Comparison of ENCODE assay signal across 21 cellular contexts in genomic region chr5:44294492-44294891, GRCh38.
A peak's percentile ranks its signal among the peaks of the same experiment; 100 is the strongest.
DNase-seq lines count a peak whose midpoint lies in the region; ATAC-seq and TF ChIP-seq lines count a peak whose summit lies in the region.
"Had no signal": no experiment of that assay in that cellular context is flagged by ENCODE, and none has a peak within 500 bp of the region (broad histone marks: within the 10 kb centered on the region; RNA-seq: fewer than 3 reads in every experiment).

No MANE protein-coding gene starts in this region.

- DNase-seq in AG20443 (ENCODE audit: low spot score) (peak; percentile 13), SJCRH30 (peak; percentile 22 to 39), left cardiac atrium (peak; percentile 56), sigmoid colon (peak; percentile 67), NCI-H146 treated with DMSO at 0.1 percent for 48 hours (lab: John Stamatoyannopoulos, UW; ENCODE audit: unreplicated experiment) (no peak), DMS53 (lab: John Stamatoyannopoulos, UW) (no peak), spleen (no peak), NCI-H345 treated with DMSO at 0.1 percent for 48 hours (lab: John Stamatoyannopoulos, UW; ENCODE audit: unreplicated experiment) (no peak)
- DNase-seq: activated CD4-positive, alpha-beta T cell treated with anti-CD3 and anti-CD28 coated beads, Interleukin-2, amount 10 ng/mL, durations not matched to agents 7 days and 5 days; activated naive CD4-positive, alpha-beta T cell treated with anti-CD3 and anti-CD28 coated beads, Interleukin-2, amount 50 U/mL, for 16 hours; effector CD8-positive, alpha-beta T cell; NCI-H1417; NCI-H524 treated with DMSO at 0.1 percent for 48 hours; stimulated activated CD4-positive, alpha-beta T cell treated with anti-CD3 and anti-CD28 coated beads, Interleukin-2, amount 100 ng/mL, for 24 hours; transverse colon; WERI-Rb-1 had no signal

- H3K9me3 ChIP-seq in SJCRH30 (replicated peaks), result peaks cover 5% of the 10 kb centered on the region
- H3K9me3 ChIP-seq in sigmoid colon, result no peaks in the 10 kb centered on the region
- H3K9me3 ChIP-seq in spleen, result peaks cover 0 to 18% (median 11%) of the 10 kb centered on the region in 8 donors

- ATAC-seq in left cardiac atrium, result no peak
- ATAC-seq: gastroesophageal sphincter; SK-N-SH treated with all-trans-retinoic acid at 6 μM for 48 hours; stimulated activated memory B cell treated with anti-CD40 and anti-IgM and Interleukin-4, amounts not matched to agents 10 μg/mL and 1 μg/mL and 100 μg/mL, for 72 hours had no signal

- no peak overlapping the region for H3K4me3 ChIP-seq in SJCRH30
- no peak overlapping the region for H3K4me3 ChIP-seq in sigmoid colon
- H3K4me3 ChIP-seq in spleen, result no peak overlapping the region
- H3K4me3 ChIP-seq: gastroesophageal sphincter, skin epidermis, transverse colon had no signal

- H3K27me3 ChIP-seq in SJCRH30, result no peaks in the 10 kb centered on the region
- no peaks in the 10 kb centered on the region for H3K27me3 ChIP-seq in sigmoid colon
- no peaks in the 10 kb centered on the region for H3K27me3 ChIP-seq in spleen (replicated peaks in 1 of 7)
- H3K27me3 ChIP-seq: gastroesophageal sphincter, transverse colon had no signal

- H3K4me1 ChIP-seq in SJCRH30, result no peaks in the 10 kb centered on the region
- H3K4me1 ChIP-seq in sigmoid colon, result no peaks in the 10 kb centered on the region
- H3K4me1 ChIP-seq in spleen, result no peaks in the 10 kb centered on the region
- H3K4me1 ChIP-seq: gastroesophageal sphincter, transverse colon had no signal

- H3K27ac ChIP-seq in SJCRH30, result no peak overlapping the region
- H3K27ac ChIP-seq in sigmoid colon, result no peak overlapping the region
- no peak overlapping the region for H3K27ac ChIP-seq in spleen
- H3K27ac ChIP-seq: C4-2B, gastroesophageal sphincter, skin epidermis, transverse colon, WERI-Rb-1 had no signal

- intact Hi-C loops in left cardiac atrium (cut with DNase I) (no loop called here), sigmoid colon (cut with DNase I) (no loop called here), spleen (cut with DNase I; ENCODE audit: low total_unique reads) (no loop called here)

- no peak for TF ChIP-seq EP300 in sigmoid colon (IDR thresholded peaks at IDR 0.05)

- H3K36me3 ChIP-seq in SJCRH30, result no peaks in the 10 kb centered on the region
- H3K36me3 ChIP-seq in sigmoid colon, result no peaks in the 10 kb centered on the region
- no peaks in the 10 kb centered on the region for H3K36me3 ChIP-seq in spleen
- H3K36me3 ChIP-seq: gastroesophageal sphincter, transverse colon, WERI-Rb-1 had no signal

- TF ChIP-seq CTCF in sigmoid colon (IDR thresholded peaks at IDR 0.05) (no peak), spleen (IDR thresholded peaks at IDR 0.05 in 8 of 11, conservative IDR thresholded peaks at IDR 0.05 in 3 of 11) (no peak)

- WGBS in sigmoid colon, 2 donors, result 84 to 87% methylated on average over 2 of the region's 2 CpGs
- WGBS in spleen, 5 donors, result 72 to 80% (median 75%) methylated on average over 2 of the region's 2 CpGs

- TF ChIP-seq POLR2A in sigmoid colon (IDR thresholded peaks at IDR 0.05), result no peak
- no peak for TF ChIP-seq POLR2A in spleen (IDR thresholded peaks at IDR 0.05)

Comparison
In these comparisons a context has a peak if more than half of its experiments do, and no peak if none do; other contexts are left out.
1. DNase-seq: peak in AG20443 (single experiment), SJCRH30 (2 of 2), left cardiac atrium (single experiment) and sigmoid colon (single experiment); none in NCI-H146 treated with DMSO at 0.1 percent for 48 hours (single experiment), DMS53 (single experiment), spleen (single experiment) and NCI-H345 treated with DMSO at 0.1 percent for 48 hours (single experiment).